Comparison of ENCODE assay signal across 8 cellular contexts in the genomic region with DNA sequence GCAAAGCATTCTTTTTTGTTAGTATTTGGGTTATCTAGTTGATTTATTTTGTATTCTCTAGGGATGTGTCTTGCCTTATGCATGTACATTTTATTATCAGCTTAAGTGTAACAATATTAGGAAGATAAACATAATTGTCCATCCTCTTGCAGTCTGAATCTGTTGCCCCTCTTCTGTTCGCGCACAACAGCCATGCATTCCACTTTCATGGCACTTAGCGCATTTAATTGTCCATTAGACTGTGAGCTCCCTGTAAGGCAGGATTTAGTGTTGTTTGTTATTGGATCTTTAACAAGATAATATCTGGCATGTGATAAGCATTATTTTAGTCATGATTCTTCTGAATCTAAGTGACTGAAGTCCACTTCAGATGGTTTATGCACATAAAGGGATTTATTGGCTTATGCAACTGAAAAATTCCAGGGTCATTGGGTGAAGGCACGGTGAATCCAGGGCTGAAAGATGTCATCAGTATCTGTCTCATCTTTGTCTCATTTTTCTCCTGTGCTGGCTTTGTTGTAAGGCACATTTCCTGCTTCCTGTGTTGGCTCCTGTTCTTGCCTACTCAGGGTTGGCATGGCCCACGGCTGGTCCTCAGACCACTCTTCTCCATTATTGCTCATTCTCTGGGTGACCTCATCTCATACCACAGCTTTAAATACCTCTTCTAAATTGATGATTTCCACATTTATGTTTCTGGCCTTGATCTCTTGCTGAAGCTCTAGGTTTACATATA. TPM values are rescaled to one million over a fixed set of nuclear protein-coding genes. Genes with fewer than 3 reads are reported as not detected.
DNase-seq lines count a peak whose midpoint lies in the region; ATAC-seq and TF ChIP-seq lines count a peak whose summit lies in the region.
"Had no signal": no experiment of that assay in that cellular context is flagged by ENCODE, and none has a peak within 500 bp of the region (broad histone marks: within the 10 kb centered on the region; RNA-seq: fewer than 3 reads in every experiment).

No MANE protein-coding gene starts in this region.

- intact Hi-C loops in psoas muscle (cut with DNase I): no loop called here
- intact Hi-C loops in lower leg skin (cut with DNase I; ENCODE audit: low total_unique reads): no loop called here

- H3K4me3 ChIP-seq in cardiac fibroblast (replicated peaks in 1 of 2; ENCODE audit: low read depth in 2 of 2, low read length in 2 of 2): no peak overlapping the region
- H3K4me3 ChIP-seq in psoas muscle: no peak overlapping the region
- no peak overlapping the region for H3K4me3 ChIP-seq in lower leg skin (ENCODE audit: low read depth, poor library complexity, severe bottlenecking)

- H3K27me3 ChIP-seq in psoas muscle (ENCODE audit: insufficient read depth in 3 of 3, low read length in 2 of 3): no peaks in the 10 kb centered on the region

- WGBS in psoas muscle, 3 donors: 66 to 78% (median 77%) methylated on average over 5 of the region's 5 CpGs
- 80 to 88% methylated on average over 5 of the region's 5 CpGs for WGBS in lower leg skin, 2 donors

- TF ChIP-seq CTCF in cardiac fibroblast (IDR thresholded peaks at IDR 0.05; ENCODE audit: low read depth, low read length): no peak
- TF ChIP-seq CTCF in psoas muscle (IDR thresholded peaks at IDR 0.05): no peak
- no peak for TF ChIP-seq CTCF in lower leg skin (IDR thresholded peaks at IDR 0.05)

- TF ChIP-seq POLR2A in lower leg skin (IDR thresholded peaks at IDR 0.05): no peak

- peaks cover 27% of the 10 kb centered on the region for H3K4me1 ChIP-seq in psoas muscle

- ATAC-seq in psoas muscle: peak in 3 of 4 donors; percentile 28 to 50 (median 34)
- ATAC-seq in GM19452 (IDR thresholded peaks at IDR 0.05; ENCODE audit: unreplicated experiment): no peak
- no peak for ATAC-seq in HG03520 (IDR thresholded peaks at IDR 0.05; ENCODE audit: unreplicated experiment)

- no peaks in the 10 kb centered on the region for H3K9me3 ChIP-seq in psoas muscle

- H3K27ac ChIP-seq in psoas muscle: peak overlapping the region; percentile 57

- DNase-seq in HCEC 1CT (peak; percentile 82), NCI-H2227 treated with DMSO at 0.1 percent for 48 hours (lab: John Stamatoyannopoulos, UW) (peak; percentile 32), cardiac fibroblast (ENCODE audit: low read depth in 2 of 2) (peak; percentile 47 to 82), psoas muscle (peak in 1 of 2 donors; percentile 23), lower leg skin (ENCODE audit: low spot score in 2 of 2) (no peak)
- DNase-seq: activated B cell treated with CpG ODN at 0.5 μM for 24 hours had no signal

- H3K36me3 ChIP-seq in psoas muscle (ENCODE audit: insufficient read depth in 1 of 2, low read depth in 1 of 2): peaks cover 0 to 9% of the 10 kb centered on the region in 2 donors

RNA-seq across cellular contexts. Expression of gene ATXN10, which starts 37.5 kb away (rescaled TPM):
- total RNA-seq in psoas muscle (100 to 1,000 TPM in 3 of 4 donors, 10 to 100 TPM in 1; 79.9 to 173 (median 137) TPM), lower leg skin (10 to 100 TPM; 35.5 to 83.3 (median 51.1) TPM)
- 100 to 1,000 TPM in 1 of 3 donors, 10 to 100 TPM in 2; 57.7 to 115 (median 59.4) TPM for polyA plus RNA-seq in psoas muscle

Comparison
In these comparisons a context has a peak if more than half of its experiments do, and no peak if none do; other contexts are left out.
1. DNase-seq: peak in HCEC 1CT (single experiment), NCI-H2227 treated with DMSO at 0.1 percent for 48 hours (single experiment) and cardiac fibroblast (2 of 2); none in lower leg skin (0 of 2).
2. ATAC-seq: peak in psoas muscle (3 of 4); none in GM19452 (single experiment) and HG03520 (single experiment).